Comparison of ENCODE assay signal across 8 cellular contexts in genomic region chr9:109143881-109144562, GRCh38. TPM values are rescaled to one million over a fixed set of nuclear protein-coding genes. Genes with fewer than 3 reads are reported as not detected.
DNase-seq lines count a peak whose midpoint lies in the region; ATAC-seq and TF ChIP-seq lines count a peak whose summit lies in the region.

No MANE protein-coding gene starts in this region.

- H3K9ac ChIP-seq in SU-DHL-6 (ENCODE audit: low read length) (no peak overlapping the region), neuronal stem cell (ENCODE audit: low read depth, low read length, poor library complexity) (no peak overlapping the region)

- no peak overlapping the region for H3K4me2 ChIP-seq in SU-DHL-6 (ENCODE audit: low read depth, low read length, poor library complexity, severe bottlenecking)
- no peak overlapping the region for H3K4me2 ChIP-seq in neuronal stem cell (ENCODE audit: insufficient read depth, low read length, poor library complexity, severe bottlenecking)

- no peak overlapping the region for H3K4ac ChIP-seq in neuronal stem cell (ENCODE audit: low read length)

- no peak overlapping the region for H2BK5ac ChIP-seq in neuronal stem cell (ENCODE audit: low read length)

- H4K20me1 ChIP-seq in SU-DHL-6 (ENCODE audit: low read depth, low read length) = no peaks in the 10 kb centered on the region

- H3K14ac ChIP-seq in neuronal stem cell (ENCODE audit: low read length) = no peak overlapping the region

- H3K36me3 ChIP-seq in SU-DHL-6 (ENCODE audit: low read length) (no peaks in the 10 kb centered on the region), neuronal stem cell (replicated peaks in 1 of 2; ENCODE audit: control insufficient read depth in 2 of 2, insufficient read depth in 2 of 2, low read length in 2 of 2) (no peaks in the 10 kb centered on the region)
- H3K36me3 ChIP-seq in effector memory CD4-positive, alpha-beta T cell (ENCODE audit: control insufficient read depth, insufficient read depth, low read length) = no peaks in the 10 kb centered on the region

- no peak overlapping the region for H2BK12ac ChIP-seq in neuronal stem cell (ENCODE audit: low read length)

- DNase-seq in SKM-1 treated with dmso at 0.1 percent for 144 hours (lab: John Stamatoyannopoulos, UW; ENCODE audit: unreplicated experiment) (peak; percentile 20), SKM-1 (lab: John Stamatoyannopoulos, UW; ENCODE audit: unreplicated experiment) (no peak), iPS-NIHi7 (ENCODE audit: extremely low spot score) (peak; percentile 55), neuronal stem cell (ENCODE audit: low spot score) (no peak)
- DNase-seq in effector memory CD4-positive, alpha-beta T cell = no peak

- no peaks in the 10 kb centered on the region for H3K9me2 ChIP-seq in SU-DHL-6 (replicated peaks; ENCODE audit: insufficient read depth, low read length)

- H2BK120ac ChIP-seq in neuronal stem cell (ENCODE audit: low read depth, low read length) = no peak overlapping the region

- H3K9me3 ChIP-seq in SU-DHL-6 (ENCODE audit: insufficient read depth, low read length) = no peaks in the 10 kb centered on the region
- H3K9me3 ChIP-seq in neuronal stem cell (replicated peaks in 1 of 2; ENCODE audit: control insufficient read depth in 2 of 2, insufficient read depth in 1 of 2, low read depth in 1 of 2, low read length in 2 of 2) = no peaks in the 10 kb centered on the region
- no peaks in the 10 kb centered on the region for H3K9me3 ChIP-seq in effector memory CD4-positive, alpha-beta T cell (ENCODE audit: control insufficient read depth, low read length)

- H2AK5ac ChIP-seq in neuronal stem cell (ENCODE audit: low read depth, low read length) = no peak overlapping the region

- no peaks in the 10 kb centered on the region for H3F3A ChIP-seq in SU-DHL-6 (ENCODE audit: insufficient read depth)

- H2AFZ ChIP-seq in SU-DHL-6 (ENCODE audit: low read depth, low read length, severe bottlenecking) = no peak overlapping the region
- H2AFZ ChIP-seq in neuronal stem cell (ENCODE audit: low read length) = no peak overlapping the region

- H3K18ac ChIP-seq in neuronal stem cell (ENCODE audit: low read length) = no peak overlapping the region

- H3K79me1 ChIP-seq in neuronal stem cell (ENCODE audit: low read depth, low read length) = no peaks in the 10 kb centered on the region

- no peaks in the 10 kb centered on the region for H3K79me2 ChIP-seq in SU-DHL-6 (ENCODE audit: insufficient read depth, low read length)

- H3K23ac ChIP-seq in neuronal stem cell (ENCODE audit: low read depth, low read length, poor library complexity) = no peak overlapping the region

- no peak overlapping the region for H2BK15ac ChIP-seq in neuronal stem cell (ENCODE audit: low read length)

- no peak overlapping the region for H4K91ac ChIP-seq in neuronal stem cell (ENCODE audit: low read depth, low read length, poor library complexity)

- H3K27me3 ChIP-seq in SU-DHL-6 (ENCODE audit: low read length) (no peaks in the 10 kb centered on the region), neuronal stem cell (ENCODE audit: control insufficient read depth in 3 of 3, insufficient read depth in 3 of 3, low read depth in 1 of 3, low read length in 3 of 3) (peaks cover 0 to 15% (median 0%) of the 10 kb centered on the region in 3 experiments)
- no peaks in the 10 kb centered on the region for H3K27me3 ChIP-seq in effector memory CD4-positive, alpha-beta T cell (replicated peaks; ENCODE audit: control insufficient read depth, insufficient read depth, low read length, poor library complexity, severe bottlenecking)

- peak; percentile 11 for TF ChIP-seq CTCF in SU-DHL-6 (IDR thresholded peaks at IDR 0.05; ENCODE audit: insufficient read depth, low read length, poor library complexity, severe bottlenecking)

- no peaks in the 10 kb centered on the region for H3K4me1 ChIP-seq in neuronal stem cell (ENCODE audit: control insufficient read depth in 2 of 2, insufficient read depth in 1 of 2, low read depth in 1 of 2, low read length in 2 of 2)
- H3K4me1 ChIP-seq in effector memory CD4-positive, alpha-beta T cell (ENCODE audit: control insufficient read depth, insufficient read depth, low read length, poor library complexity, severe bottlenecking) = no peaks in the 10 kb centered on the region

- no peak overlapping the region for H3K4me3 ChIP-seq in SU-DHL-6 (ENCODE audit: insufficient read depth, low read length, poor library complexity, severe bottlenecking)
- H3K4me3 ChIP-seq in neuronal stem cell (ENCODE audit: low read length in 2 of 2) = no peak overlapping the region
- no peak overlapping the region for H3K4me3 ChIP-seq in effector memory CD4-positive, alpha-beta T cell (ENCODE audit: insufficient read depth, low read depth, low read length, poor library complexity, severe bottlenecking)

- no peak overlapping the region for H3K27ac ChIP-seq in SU-DHL-6 (ENCODE audit: low read depth, low read length)
- H3K27ac ChIP-seq in neuronal stem cell (replicated peaks; ENCODE audit: low read length) = no peak overlapping the region
- no peak overlapping the region for H3K27ac ChIP-seq in effector memory CD4-positive, alpha-beta T cell (ENCODE audit: insufficient read depth, low read length, poor library complexity, severe bottlenecking)

- ATAC-seq in GM21360 (IDR thresholded peaks at IDR 0.05; ENCODE audit: unreplicated experiment) = peak; percentile 95
- peak; percentile 98 for ATAC-seq in HG03457 (IDR thresholded peaks at IDR 0.05; ENCODE audit: unreplicated experiment)

- H4K8ac ChIP-seq in neuronal stem cell (ENCODE audit: low read depth, low read length) = no peak overlapping the region

- no CpG with 5 or more reads among the region's 5 CpGs for whole genome bisulfite sequencing in neuronal stem cell (ENCODE audit: extremely low coverage in 2 of 2, insufficient read length in 2 of 2, insufficient replicate concordance in 1 of 2), 2 donors

RNA-seq across cellular contexts. Expression of gene FRRS1L, which starts 23.0 kb away (rescaled TPM):
- polyA plus RNA-seq in neuronal stem cell (2013, experiment 1 of 2) = 3.4 TPM
- 3.5 TPM for polyA plus RNA-seq in neuronal stem cell (2013, experiment 2 of 2)

RNA-seq across cellular contexts. Expression of gene TMEM245, which starts 24.3 kb away (rescaled TPM):
- polyA plus RNA-seq in neuronal stem cell (2013, experiment 1 of 2) = 46.2 TPM
- 48.0 TPM for polyA plus RNA-seq in neuronal stem cell (2013, experiment 2 of 2)

Comparison
In these comparisons a context has a peak if more than half of its experiments do, and no peak if none do; other contexts are left out.
1. DNase-seq: peak in SKM-1 treated with dmso at 0.1 percent for 144 hours (single experiment) and iPS-NIHi7 (single experiment); none in SKM-1 (single experiment), neuronal stem cell (single experiment) and effector memory CD4-positive, alpha-beta T cell (0 of 3).